In the genomic region with DNA sequence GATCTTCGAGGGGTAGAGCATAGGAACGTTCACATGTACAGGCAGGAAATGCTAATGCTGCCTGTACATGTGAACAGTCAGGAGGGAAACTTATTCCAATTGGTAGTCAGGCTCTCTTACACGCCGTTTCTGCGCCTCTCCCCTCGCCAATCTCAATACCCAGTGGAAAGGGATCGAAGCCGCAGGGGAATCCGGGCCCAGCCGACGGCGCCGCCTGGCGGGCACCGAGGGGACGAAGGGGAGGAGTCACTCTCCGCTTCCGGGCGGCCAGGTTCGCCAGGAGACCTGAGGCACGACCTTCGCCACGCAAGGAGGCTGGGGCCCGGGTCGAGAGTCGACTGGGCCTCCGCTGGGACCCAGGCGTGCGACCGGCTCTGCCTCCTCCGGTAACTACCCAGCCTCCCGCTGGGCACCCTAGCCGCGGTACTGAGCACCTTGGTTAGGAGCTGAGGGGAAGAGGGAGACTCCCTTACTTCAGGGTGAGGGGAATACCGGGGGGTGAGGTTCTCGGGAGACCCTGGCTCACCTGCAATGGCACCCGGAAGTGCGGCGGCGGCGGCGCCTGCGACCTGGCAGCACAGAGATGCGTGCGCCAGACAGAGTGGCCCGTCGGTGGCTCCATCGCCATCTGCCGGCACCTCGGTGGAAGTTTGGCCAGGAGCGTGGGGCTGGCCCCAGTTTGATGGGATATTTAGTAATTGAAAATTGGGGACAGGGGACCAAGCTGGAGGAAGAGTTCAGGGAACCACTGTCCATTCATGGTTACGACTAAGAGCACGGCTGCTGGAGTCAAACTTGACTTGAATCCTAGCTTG, we compare ENCODE assay signal across 1 cellular context.
A peak's percentile ranks its signal among the peaks of the same experiment; 100 is the strongest.
TF ChIP-seq lines count a peak whose summit lies in the region.

TSS of gene PIGO (minus strand) at position 557 of the 815 bp plus-strand sequence. CDS start 1,026 bp downstream, outside the sequence.

TF ChIP-seq in K562, 482 proteins besides CTCF, POLR2A, EP300 and RAD21 (continued from another document and continues in another):
- TF ChIP-seq RNF2 (IDR thresholded peaks at IDR 0.05): peak; percentile 60; the same call in 1 of the 2 replicates
- TF ChIP-seq RB1 (IDR thresholded peaks at IDR 0.05; ENCODE audit: low read depth): peak; percentile 27; the same call in 1 of the 2 replicates
- TF ChIP-seq TEAD4 (IDR thresholded peaks at IDR 0.05; ENCODE audit: low read length): peak; percentile 16; the same call in 1 of the 2 replicates
- no peak for TF ChIP-seq TEAD4 (CRISPR knock-in tag; IDR thresholded peaks at IDR 0.05; ENCODE audit: borderline replicate concordance)
- TF ChIP-seq MAZ (CRISPR knock-in tag; conservative IDR thresholded peaks at IDR 0.05 in 1 of 2, IDR thresholded peaks at IDR 0.05 in 1 of 2): peak; percentile 72 to 81
- peak; percentile 60 for TF ChIP-seq NR2C2 (CRISPR knock-in tag; IDR thresholded peaks at IDR 0.05)
- TF ChIP-seq NR2C2 (tag; IDR thresholded peaks at IDR 0.05): peak; percentile 94
- TF ChIP-seq CC2D1A (IDR thresholded peaks at IDR 0.05): peak; percentile 22; the same call in 1 of the 2 replicates
- peak; percentile 64; the same call in 1 of the 2 replicates for TF ChIP-seq PML (IDR thresholded peaks at IDR 0.05; ENCODE audit: low read length)
- TF ChIP-seq CLOCK (CRISPR knock-in tag; IDR thresholded peaks at IDR 0.05; ENCODE audit: borderline replicate concordance): no peak
- TF ChIP-seq MBD2 (IDR thresholded peaks at IDR 0.05; ENCODE audit: borderline replicate concordance, low read depth): peak; percentile 50; the same call in 1 of the 2 replicates
- peak; percentile 17; the same call in 1 of the 2 replicates for TF ChIP-seq ZKSCAN1 (IDR thresholded peaks at IDR 0.05; ENCODE audit: low read depth, low read length)
- peak; percentile 35; the same call in 1 of the 2 replicates for TF ChIP-seq ZSCAN29 (IDR thresholded peaks at IDR 0.05)
- TF ChIP-seq ZBTB7A (IDR thresholded peaks at IDR 0.05; ENCODE audit: borderline replicate concordance, control insufficient read depth, low read depth, low read length): peak; percentile 86
- no peak for TF ChIP-seq CCAR2 (IDR thresholded peaks at IDR 0.05; ENCODE audit: low read depth, low read length)
- peak; percentile 83 for TF ChIP-seq ZBTB40 (IDR thresholded peaks at IDR 0.05)
- TF ChIP-seq ZBTB40 (CRISPR knock-in tag; IDR thresholded peaks at IDR 0.05): no peak
- peak; percentile 73 for TF ChIP-seq THAP12 (CRISPR knock-in tag; IDR thresholded peaks at IDR 0.05)
- TF ChIP-seq, protein P1, sequence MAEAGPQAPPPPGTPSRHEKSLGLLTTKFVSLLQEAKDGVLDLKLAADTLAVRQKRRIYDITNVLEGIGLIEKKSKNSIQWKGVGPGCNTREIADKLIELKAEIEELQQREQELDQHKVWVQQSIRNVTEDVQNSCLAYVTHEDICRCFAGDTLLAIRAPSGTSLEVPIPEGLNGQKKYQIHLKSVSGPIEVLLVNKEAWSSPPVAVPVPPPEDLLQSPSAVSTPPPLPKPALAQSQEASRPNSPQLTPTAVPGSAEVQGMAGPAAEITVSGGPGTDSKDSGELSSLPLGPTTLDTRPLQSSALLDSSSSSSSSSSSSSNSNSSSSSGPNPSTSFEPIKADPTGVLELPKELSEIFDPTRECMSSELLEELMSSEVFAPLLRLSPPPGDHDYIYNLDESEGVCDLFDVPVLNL (CRISPR knock-in tag; IDR thresholded peaks at IDR 0.05; ENCODE audit: low read depth): no peak
- no peak for TF ChIP-seq ZBTB8A (IDR thresholded peaks at IDR 0.05; ENCODE audit: partially characterized antibody)
- peak; percentile 65 to 86 for TF ChIP-seq MNT (conservative IDR thresholded peaks at IDR 0.05)
- no peak; the same call in 1 of the 2 replicates for TF ChIP-seq XRCC5 (IDR thresholded peaks at IDR 0.05; ENCODE audit: low read depth, low read length)
- no peak for TF ChIP-seq TCFL5 (CRISPR knock-in tag; conservative IDR thresholded peaks at IDR 0.05)
- TF ChIP-seq HNRNPL (IDR thresholded peaks at IDR 0.05; ENCODE audit: low read depth, low read length): peak; percentile 46; the same call in 1 of the 2 replicates
- TF ChIP-seq C11orf30 (IDR thresholded peaks at IDR 0.05; ENCODE audit: low read depth): peak; percentile 82
- TF ChIP-seq, protein P2, sequence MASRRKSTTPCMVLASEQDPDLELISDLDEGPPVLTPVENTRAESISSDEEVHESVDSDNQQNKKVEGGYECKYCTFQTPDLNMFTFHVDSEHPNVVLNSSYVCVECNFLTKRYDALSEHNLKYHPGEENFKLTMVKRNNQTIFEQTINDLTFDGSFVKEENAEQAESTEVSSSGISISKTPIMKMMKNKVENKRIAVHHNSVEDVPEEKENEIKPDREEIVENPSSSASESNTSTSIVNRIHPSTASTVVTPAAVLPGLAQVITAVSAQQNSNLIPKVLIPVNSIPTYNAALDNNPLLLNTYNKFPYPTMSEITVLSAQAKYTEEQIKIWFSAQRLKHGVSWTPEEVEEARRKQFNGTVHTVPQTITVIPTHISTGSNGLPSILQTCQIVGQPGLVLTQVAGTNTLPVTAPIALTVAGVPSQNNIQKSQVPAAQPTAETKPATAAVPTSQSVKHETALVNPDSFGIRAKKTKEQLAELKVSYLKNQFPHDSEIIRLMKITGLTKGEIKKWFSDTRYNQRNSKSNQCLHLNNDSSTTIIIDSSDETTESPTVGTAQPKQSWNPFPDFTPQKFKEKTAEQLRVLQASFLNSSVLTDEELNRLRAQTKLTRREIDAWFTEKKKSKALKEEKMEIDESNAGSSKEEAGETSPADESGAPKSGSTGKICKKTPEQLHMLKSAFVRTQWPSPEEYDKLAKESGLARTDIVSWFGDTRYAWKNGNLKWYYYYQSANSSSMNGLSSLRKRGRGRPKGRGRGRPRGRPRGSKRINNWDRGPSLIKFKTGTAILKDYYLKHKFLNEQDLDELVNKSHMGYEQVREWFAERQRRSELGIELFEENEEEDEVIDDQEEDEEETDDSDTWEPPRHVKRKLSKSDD (conservative IDR thresholded peaks at IDR 0.05; ENCODE audit: low read length): no peak
- TF ChIP-seq ZNF644 (tag; IDR thresholded peaks at IDR 0.05; ENCODE audit: low read depth): no peak
- TF ChIP-seq E2F5 (CRISPR knock-in tag; IDR thresholded peaks at IDR 0.05): peak; percentile 54; the same call in 1 of the 2 replicates
- TF ChIP-seq SMAD2 (IDR thresholded peaks at IDR 0.05; ENCODE audit: low read depth, low read length): no peak
- TF ChIP-seq ATF4 (CRISPR knock-in tag; IDR thresholded peaks at IDR 0.05): no peak
- no peak for TF ChIP-seq ZNF780A (CRISPR knock-in tag; IDR thresholded peaks at IDR 0.05)
